In the genomic region with DNA sequence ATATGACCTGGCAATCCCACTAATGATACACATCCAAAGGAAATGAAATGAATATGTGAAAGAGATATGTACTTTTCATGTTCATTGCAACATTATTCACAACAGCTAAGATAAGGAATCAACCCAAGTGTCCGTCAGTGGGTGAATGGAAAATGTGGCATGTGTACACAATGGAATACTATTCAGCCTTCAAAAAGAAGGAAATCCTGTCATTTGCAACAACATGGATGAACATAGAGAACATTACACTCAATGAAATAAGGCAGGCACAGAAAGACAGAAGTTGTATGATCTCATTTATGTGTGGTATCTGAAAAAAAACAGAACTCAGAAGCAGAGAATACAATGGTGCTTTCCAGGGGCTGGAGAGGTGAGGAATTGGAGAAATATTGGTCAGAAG, we compare ENCODE assay signal across 23 cellular contexts.
"Had no signal": no experiment of that assay in that cellular context is flagged by ENCODE, and none has a peak within 500 bp of the region (broad histone marks: within the 10 kb centered on the region; RNA-seq: fewer than 3 reads in every experiment).

No MANE protein-coding gene starts in this region.

- H3K27me3 ChIP-seq: MG63, SJSA1 had no signal

- H3K27ac ChIP-seq: HL-60, SJSA1, SK-N-MC had no signal

- DNase-seq: Karpas-422, KG1, MG63, NCI-H1092, NCI-H1105 treated with DMSO at 0.1 percent for 48 hours, NCI-H1417 treated with DMSO at 0.1 percent for 48 hours, NCI-H146, NCI-H1694 treated with DMSO at 0.1 percent for 48 hours, NCI-H1930, NCI-H2081, NCI-H2107, NCI-H2227 treated with DMSO at 0.1 percent for 48 hours, NCI-H524, NCI-H69, NCI-H774, Right ventricle myocardium superior, RPMI8226, SIG-M5, T-helper 1 cell had no signal

- FAIRE-seq: HTR-8/SVneo had no signal

- H3K4me1 ChIP-seq: SJSA1 had no signal

- H3K4me3 ChIP-seq: MG63, SJSA1, SK-N-MC had no signal

- H3K36me3 ChIP-seq: SJSA1 had no signal

- H3K9me3 ChIP-seq: MG63, SJSA1 had no signal
